8 cellular contexts compared by ENCODE assay signal in the genomic region with DNA sequence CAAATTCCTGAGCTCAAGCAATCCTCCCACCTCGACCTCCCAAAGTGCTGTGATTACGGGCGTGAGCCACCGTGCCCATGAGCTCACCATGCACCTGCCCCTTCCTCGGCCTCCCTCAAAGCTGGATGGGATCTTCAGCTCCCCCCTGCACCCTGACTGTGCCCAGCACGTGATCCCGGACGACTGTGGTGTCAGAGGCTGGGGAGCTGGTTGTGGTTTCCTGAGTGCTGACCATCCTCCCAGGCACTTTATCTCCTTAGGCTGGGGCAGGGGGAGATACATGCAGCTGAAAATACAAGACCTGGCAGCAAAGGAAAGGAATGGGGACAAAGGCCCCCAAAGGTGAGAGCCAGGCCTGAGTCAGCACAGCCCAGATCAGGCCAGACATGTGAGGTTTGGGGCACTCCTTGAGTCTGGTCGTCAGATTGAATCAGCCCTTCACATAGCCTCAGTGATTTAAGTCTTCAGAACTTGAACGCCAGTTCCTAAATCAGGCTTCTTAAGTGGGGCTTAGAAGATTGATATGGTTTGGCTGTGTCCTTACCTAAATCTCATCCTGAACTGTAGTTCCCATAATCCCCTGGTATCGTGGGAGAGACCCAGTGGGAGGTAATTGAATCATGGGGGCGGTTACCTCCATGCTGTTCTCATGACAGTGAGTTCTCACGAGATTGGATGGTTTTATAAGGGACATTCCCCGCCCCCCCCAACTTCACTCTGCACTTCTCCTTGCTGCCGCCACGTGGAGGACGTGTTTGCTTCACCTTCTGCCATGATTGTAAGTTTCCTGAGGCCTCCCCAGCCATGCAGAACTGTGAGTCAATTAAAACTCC. TPM values are rescaled to one million over a fixed set of nuclear protein-coding genes. Genes with fewer than 3 reads are reported as not detected.
DNase-seq lines count a peak whose midpoint lies in the region; TF ChIP-seq lines count a peak whose summit lies in the region.

No MANE protein-coding gene starts in this region.

- H3K4me3 ChIP-seq in GM12865 (ENCODE audit: low read depth, low read length): peak overlapping the region; percentile 65
- no peak overlapping the region for H3K4me3 ChIP-seq in esophagus squamous epithelium

- TF ChIP-seq CTCF in GM12865 (IDR thresholded peaks at IDR 0.05; ENCODE audit: insufficient read depth, low read depth, low read length, missing control alignments) (peak; percentile 42), esophagus squamous epithelium (IDR thresholded peaks at IDR 0.05) (no peak)

- DNase-seq in GM12865 (ENCODE audit: low read depth) (peak; percentile 96), HT-29 (ENCODE audit: low spot score) (peak; percentile 60), head of caudate nucleus (peak; percentile 43 to 90 (median 72)), cerebellar cortex (ENCODE audit: low spot score) (no peak), SKM-1 treated with dmso at 0.1 percent for 144 hours (lab: John Stamatoyannopoulos, UW; ENCODE audit: unreplicated experiment) (no peak), HPDE6-E6E7 (ENCODE audit: extremely low spot score) (no peak), esophagus squamous epithelium (lab: John Stamatoyannopoulos, UW) (no peak)
- peak; percentile 31 to 48 for DNase-seq in activated CD4-positive, alpha-beta T cell treated with anti-CD3 and anti-CD28 coated beads for 4 hours

- no peaks in the 10 kb centered on the region for H3K27me3 ChIP-seq in esophagus squamous epithelium

- 66 to 71% methylated on average over 12 to 14 of the region's 17 CpGs for WGBS in esophagus squamous epithelium, 2 donors

- no peak overlapping the region for H3K27ac ChIP-seq in esophagus squamous epithelium

- TF ChIP-seq POLR2A in esophagus squamous epithelium (IDR thresholded peaks at IDR 0.05): no peak

- H3K9me3 ChIP-seq in esophagus squamous epithelium: no peaks in the 10 kb centered on the region

- intact Hi-C loops in head of caudate nucleus (cut with DNase I) (loop anchor here (5.0 kb wide), 2 partner anchors 64 to 84 kb away; partner anchors contain the start of gene RFT1), esophagus squamous epithelium (cut with DNase I) (loop anchor here (5.0 kb wide), 2 partner anchors 64 to 84 kb away; partner anchors contain the start of gene RFT1)

- peaks cover 0 to 23% (median 0%) of the 10 kb centered on the region in 3 donors for H3K36me3 ChIP-seq in esophagus squamous epithelium

- peaks cover 0 to 44% (median 11%) of the 10 kb centered on the region in 3 donors for H3K4me1 ChIP-seq in esophagus squamous epithelium

RNA-seq across cellular contexts. Expression of gene PRKCD, which starts 35.8 kb away (rescaled TPM):
- total RNA-seq in HT-29 (2014; rRNA removed; shearing (Covaris generic)): 5.2 and 5.9 TPM in 2 replicates
- total RNA-seq in esophagus squamous epithelium: 10 to 100 TPM in 3 of 4 donors, 1 to 10 TPM in 1; 8.8 to 21.5 (median 20.1) TPM

RNA-seq across cellular contexts. Expression of gene TKT, which starts 59.0 kb away (rescaled TPM):
- total RNA-seq in HT-29 (2014; rRNA removed; shearing (Covaris generic)): 864 and 898 TPM in 2 replicates
- total RNA-seq in esophagus squamous epithelium: 100 to 1,000 TPM; 497 to 698 (median 627) TPM

Comparison
In these comparisons a context has a peak if more than half of its experiments do, and no peak if none do; other contexts are left out.
1. DNase-seq: peak in GM12865 (single experiment), HT-29 (single experiment), activated CD4-positive, alpha-beta T cell treated with anti-CD3 and anti-CD28 coated beads for 4 hours (2 of 2) and head of caudate nucleus (42 of 42); none in cerebellar cortex (single experiment), SKM-1 treated with dmso at 0.1 percent for 144 hours (single experiment), HPDE6-E6E7 (single experiment) and esophagus squamous epithelium (single experiment).